Comparison of ENCODE assay signal across 19 cellular contexts in genomic region chr21:43934116-43934515, GRCh38.
DNase-seq lines count a peak whose midpoint lies in the region; ATAC-seq, FAIRE-seq and TF ChIP-seq lines count a peak whose summit lies in the region.
"Had no signal": no experiment of that assay in that cellular context is flagged by ENCODE, and none has a peak within 500 bp of the region (broad histone marks: within the 10 kb centered on the region; RNA-seq: fewer than 3 reads in every experiment).

No MANE protein-coding gene starts in this region.

- no peak overlapping the region for H2BK5ac ChIP-seq in H1 (ENCODE audit: low read depth, low read length)
- no peak overlapping the region for H2BK5ac ChIP-seq in neuronal stem cell (ENCODE audit: low read length)

- H3K4ac ChIP-seq in H1 (replicated peaks; ENCODE audit: insufficient read length, low read depth, low read length) = no peak overlapping the region
- peak overlapping the region; percentile 17 for H3K4ac ChIP-seq in neuronal stem cell (ENCODE audit: low read length)

- H3K4me3 ChIP-seq in right cardiac atrium (ENCODE audit: low read length) = no peak overlapping the region
- H3K4me3 ChIP-seq in H1 (ENCODE audit: extremely low read depth in 1 of 4, insufficient read depth in 2 of 4, low read depth in 3 of 4, low read length in 4 of 4) = no peak overlapping the region
- H3K4me3 ChIP-seq in neuronal stem cell (ENCODE audit: low read length in 2 of 2) = no peak overlapping the region
- H3K4me3 ChIP-seq: BLaER1 treated with 17β-estradiol and CSF1 and Interleukin-3, amounts not matched to agents 10 nM and 100 nM; GM12878 had no signal

- H3K9me3 ChIP-seq in right cardiac atrium (ENCODE audit: control insufficient read depth, low read length) (no peaks in the 10 kb centered on the region), H1 (ENCODE audit: insufficient read depth in 2 of 2, low read depth in 1 of 2, low read length in 1 of 2) (no peaks in the 10 kb centered on the region), neuronal stem cell (replicated peaks in 1 of 2; ENCODE audit: control insufficient read depth in 2 of 2, insufficient read depth in 1 of 2, low read depth in 1 of 2, low read length in 2 of 2) (peaks cover 0 to 1% of the 10 kb centered on the region in 2 donors)
- H3K9me3 ChIP-seq: BLaER1 treated with 17β-estradiol and CSF1 and Interleukin-3, amounts not matched to agents 10 nM and 100 nM had no signal

- H2AK5ac ChIP-seq in H1 (ENCODE audit: low read depth, low read length) = no peak overlapping the region
- peak overlapping the region; percentile 92 for H2AK5ac ChIP-seq in neuronal stem cell (ENCODE audit: low read depth, low read length)

- no peaks in the 10 kb centered on the region for H3K27me3 ChIP-seq in right cardiac atrium (ENCODE audit: control insufficient read depth, insufficient read depth)
- no peaks in the 10 kb centered on the region for H3K27me3 ChIP-seq in H1 (replicated peaks in 1 of 4; ENCODE audit: control insufficient read depth in 3 of 4, extremely low read depth in 1 of 4, insufficient read depth in 3 of 4, low read length in 3 of 4)
- H3K27me3 ChIP-seq in neuronal stem cell (ENCODE audit: control insufficient read depth in 3 of 3, insufficient read depth in 3 of 3, low read depth in 1 of 3, low read length in 3 of 3) = no peaks in the 10 kb centered on the region
- H3K27me3 ChIP-seq: BLaER1 treated with 17β-estradiol and CSF1 and Interleukin-3, amounts not matched to agents 10 nM and 100 nM had no signal

- H4K8ac ChIP-seq in H1 (ENCODE audit: extremely low read depth, insufficient read depth, low read length) = no peak overlapping the region
- peak overlapping the region; percentile 8 for H4K8ac ChIP-seq in neuronal stem cell (ENCODE audit: low read depth, low read length)

- FAIRE-seq in H1 (lab: Jason Lieb, UNC) = no peak
- FAIRE-seq: GM12878, HepG2 had no signal

- H3K56ac ChIP-seq in H1 (replicated peaks; ENCODE audit: insufficient read length, low read depth, low read length) = no peak overlapping the region

- CTCF ChIA-PET in H1 (lab: Charles Lee; ENCODE audit: partially characterized antibody) = interaction anchor here (1.0 to 13.7 kb wide), 4 partner anchors 4 to 88 kb away, joined by 3 to 188 read pairs (median 96); no protein-coding TSS in a partner anchor

- peaks cover 6% of the 10 kb centered on the region for H3K4me1 Mint-ChIP-seq in osteocyte (ENCODE audit: unreplicated experiment)

- peaks cover 0 to 1% of the 10 kb centered on the region in 2 experiments for H4K20me1 ChIP-seq in H1 (replicated peaks in 1 of 2; ENCODE audit: control insufficient read depth in 1 of 2, insufficient read depth in 2 of 2, low read length in 2 of 2)

- H2BK12ac ChIP-seq in H1 (ENCODE audit: low read depth, low read length) (peak overlapping the region; percentile 65; the same call in 1 of the 2 replicates), neuronal stem cell (ENCODE audit: low read length) (no peak overlapping the region)

- WGBS in right cardiac atrium = 91% methylated on average over 15 of the region's 15 CpGs
- 95% methylated on average over 15 of the region's 15 CpGs; no CpG with 5 or more reads in 1 of the 2 experiments for WGBS in H1 (ENCODE audit: extremely low coverage in 1 of 2, insufficient coverage in 1 of 2, insufficient read length in 1 of 2, insufficient replicate concordance in 2 of 2, low coverage in 1 of 2, low lambda C conversion rate in 2 of 2, missing lambda C conversion rate in 1 of 2), 2 experiments
- no CpG with 5 or more reads among the region's 15 CpGs for WGBS in neuronal stem cell (ENCODE audit: extremely low coverage in 2 of 2, insufficient read length in 2 of 2, insufficient replicate concordance in 1 of 2), 2 donors

- H3K14ac ChIP-seq in H1 (ENCODE audit: insufficient read length) (no peak overlapping the region), neuronal stem cell (ENCODE audit: low read length) (peak overlapping the region; percentile 85)

- H3K27me3 Mint-ChIP-seq in osteocyte (ENCODE audit: unreplicated experiment) = no peaks in the 10 kb centered on the region
- H3K27me3 Mint-ChIP-seq: B cell, IgD-negative memory B cell had no signal

- H3K27ac ChIP-seq in right cardiac atrium (ENCODE audit: low read length) = no peak overlapping the region
- H3K27ac ChIP-seq in H1 (ENCODE audit: low read depth, low read length) = no peak overlapping the region
- no peak overlapping the region for H3K27ac ChIP-seq in neuronal stem cell (replicated peaks; ENCODE audit: low read length)
- H3K27ac ChIP-seq: BLaER1 treated with 17β-estradiol and CSF1 and Interleukin-3, amounts not matched to agents 10 nM and 100 nM had no signal

- H3K23ac ChIP-seq in H1 (ENCODE audit: insufficient read length) = no peak overlapping the region
- peak overlapping the region; percentile 58 for H3K23ac ChIP-seq in neuronal stem cell (ENCODE audit: low read depth, low read length, poor library complexity)

- no peak overlapping the region for H3K4me2 ChIP-seq in H1 (ENCODE audit: insufficient read depth in 1 of 2, low read depth in 2 of 2, low read length in 2 of 2)
- H3K4me2 ChIP-seq in neuronal stem cell (ENCODE audit: insufficient read depth, low read length, poor library complexity, severe bottlenecking) = no peak overlapping the region
- H3K4me2 ChIP-seq: BLaER1 treated with 17β-estradiol and CSF1 and Interleukin-3, amounts not matched to agents 10 nM and 100 nM had no signal

- H2BK20ac ChIP-seq in H1 (ENCODE audit: low read length) = no peak overlapping the region

- ATAC-seq in right cardiac atrium = no peak
- no peak for ATAC-seq in left ventricle myocardium superior
- ATAC-seq in HG03460 (IDR thresholded peaks at IDR 0.05; ENCODE audit: unreplicated experiment) = no peak
- ATAC-seq: CD8-positive, alpha-beta T cell; GM12878; HepG2 had no signal

- TF ChIP-seq CTCF in H1 (IDR thresholded peaks at IDR 0.05; ENCODE audit: control extremely low read depth in 1 of 3, insufficient read depth in 1 of 3, low read depth in 1 of 3, low read length in 3 of 3) = no peak
- TF ChIP-seq CTCF in osteocyte (IDR thresholded peaks at IDR 0.05) = no peak

- H4K5ac ChIP-seq in H1 (ENCODE audit: insufficient read length, low read depth, low read length) = no peak overlapping the region

- H3K79me1 ChIP-seq in H1 (ENCODE audit: low read depth, low read length) (no peaks in the 10 kb centered on the region; the same call in 1 of the 2 replicates), neuronal stem cell (ENCODE audit: low read depth, low read length) (peaks cover 5% of the 10 kb centered on the region)

- peak in 2 of 3 donors; percentile 18 to 46 for DNase-seq in right cardiac atrium
- DNase-seq in left ventricle myocardium superior = no peak
- DNase-seq in H1 (ENCODE audit: low read depth in 1 of 2, low spot score in 2 of 2) = no peak
- DNase-seq in neuronal stem cell (ENCODE audit: low spot score) = no peak
- DNase-seq in globus pallidus (ENCODE audit: low spot score) = no peak
- no peak for DNase-seq in osteocyte (ENCODE audit: extremely low spot score, unreplicated experiment)
- DNase-seq: Calu3; CD8-positive, alpha-beta T cell; DMS53; DND-41; EL; GOT3; H9 had no signal

- H3K23me2 ChIP-seq in H1 (ENCODE audit: low read depth, low read length) = no peaks in the 10 kb centered on the region; the same call in 1 of the 2 replicates

- no peak overlapping the region for H4K91ac ChIP-seq in H1 (replicated peaks; ENCODE audit: insufficient read length, low read length)
- H4K91ac ChIP-seq in neuronal stem cell (ENCODE audit: low read depth, low read length, poor library complexity) = no peak overlapping the region

- no peak overlapping the region for H3K18ac ChIP-seq in H1 (ENCODE audit: extremely low read depth, low read length)
- peak overlapping the region; percentile 15 for H3K18ac ChIP-seq in neuronal stem cell (ENCODE audit: low read length)

- H3K4me1 ChIP-seq in right cardiac atrium (ENCODE audit: control insufficient read depth, insufficient read depth, low read length) (peaks cover 4% of the 10 kb centered on the region), H1 (replicated peaks in 1 of 4; ENCODE audit: control insufficient read depth in 3 of 4, insufficient read depth in 4 of 4, low read length in 3 of 4) (peaks cover 0 to 5% (median 0%) of the 10 kb centered on the region in 4 experiments; a peak in 3 of 7 replicates), neuronal stem cell (ENCODE audit: control insufficient read depth in 2 of 2, insufficient read depth in 1 of 2, low read depth in 1 of 2, low read length in 2 of 2) (peaks cover 5 to 9% of the 10 kb centered on the region in 2 donors)

- no peaks in the 10 kb centered on the region for H3K36me3 ChIP-seq in H1 (ENCODE audit: control insufficient read depth in 2 of 4, insufficient read depth in 4 of 4, low read length in 3 of 4)
- peaks cover 0 to 3% of the 10 kb centered on the region in 2 donors for H3K36me3 ChIP-seq in neuronal stem cell (replicated peaks in 1 of 2; ENCODE audit: control insufficient read depth in 2 of 2, insufficient read depth in 2 of 2, low read length in 2 of 2)

- H3K9ac ChIP-seq in H1 (replicated peaks in 1 of 4; ENCODE audit: extremely low read depth in 1 of 4, low read depth in 3 of 4, low read length in 3 of 4) (no peak overlapping the region), neuronal stem cell (ENCODE audit: low read depth, low read length, poor library complexity) (no peak overlapping the region)
- H3K9ac ChIP-seq: BLaER1 treated with 17β-estradiol and CSF1 and Interleukin-3, amounts not matched to agents 10 nM and 100 nM had no signal

- H2BK15ac ChIP-seq in H1 (ENCODE audit: low read length) (no peak overlapping the region), neuronal stem cell (ENCODE audit: low read length) (no peak overlapping the region)

- no peak overlapping the region for H3K27ac Mint-ChIP-seq in osteocyte (ENCODE audit: unreplicated experiment)
- H3K27ac Mint-ChIP-seq: B cell; CD8-positive, alpha-beta T cell; IgD-negative memory B cell had no signal

- H3K9me3 Mint-ChIP-seq in osteocyte (ENCODE audit: unreplicated experiment) = no peaks in the 10 kb centered on the region
- H3K9me3 Mint-ChIP-seq: CD8-positive, alpha-beta T cell; H9; IgD-negative memory B cell had no signal

- intact Hi-C loops in right cardiac atrium (cut with DNase I) (loop anchor here in 1 of 4 donors (10.0 kb wide), 1 partner anchor 69 kb away; the partner anchor contains the start of gene AGPAT3), left ventricle myocardium superior (cut with micrococcal nuclease) (no loop called here)

- no peak overlapping the region for H3K4me3 Mint-ChIP-seq in osteocyte (ENCODE audit: unreplicated experiment)
- H3K4me3 Mint-ChIP-seq: B cell; CD8-positive, alpha-beta T cell; H9 had no signal

- H3K79me2 ChIP-seq in H1 (ENCODE audit: control insufficient read depth in 1 of 2, insufficient read depth in 2 of 2, low read length in 2 of 2) = no peaks in the 10 kb centered on the region

- H2AFZ ChIP-seq in H1 (ENCODE audit: low read length) (no peak overlapping the region), neuronal stem cell (ENCODE audit: low read length) (no peak overlapping the region)

- no peak for TF ChIP-seq RAD21 in H1 (IDR thresholded peaks at IDR 0.05 in 1 of 2, conservative IDR thresholded peaks at IDR 0.05 in 1 of 2; ENCODE audit: low read depth in 2 of 2, low read length in 2 of 2)

- TF ChIP-seq EP300 in H1 (IDR thresholded peaks at IDR 0.05; ENCODE audit: borderline replicate concordance in 1 of 2, low read depth in 2 of 2, low read length in 2 of 2) = no peak

- H2BK120ac ChIP-seq in H1 (replicated peaks; ENCODE audit: low read depth, low read length) (no peak overlapping the region), neuronal stem cell (ENCODE audit: low read depth, low read length) (no peak overlapping the region)

- no peaks in the 10 kb centered on the region for H3K36me3 Mint-ChIP-seq in osteocyte (ENCODE audit: unreplicated experiment)
- H3K36me3 Mint-ChIP-seq: IgD-negative memory B cell had no signal

- TF ChIP-seq POLR2A in H1 (IDR thresholded peaks at IDR 0.05; ENCODE audit: control extremely low read depth in 1 of 2, low read depth in 2 of 2, low read length in 2 of 2) = no peak

- POLR2A ChIA-PET in H1 (lab: Charles Lee; ENCODE audit: partially characterized antibody) = no interaction called here

Comparison
In these comparisons a context has a peak if more than half of its experiments do, and no peak if none do; other contexts are left out.
1. DNase-seq: peak in right cardiac atrium (2 of 3); none in left ventricle myocardium superior (single experiment), H1 (0 of 2), neuronal stem cell (single experiment), globus pallidus (single experiment) and osteocyte (single experiment).